Comparison of ENCODE assay signal across 8 cellular contexts in the genomic region with DNA sequence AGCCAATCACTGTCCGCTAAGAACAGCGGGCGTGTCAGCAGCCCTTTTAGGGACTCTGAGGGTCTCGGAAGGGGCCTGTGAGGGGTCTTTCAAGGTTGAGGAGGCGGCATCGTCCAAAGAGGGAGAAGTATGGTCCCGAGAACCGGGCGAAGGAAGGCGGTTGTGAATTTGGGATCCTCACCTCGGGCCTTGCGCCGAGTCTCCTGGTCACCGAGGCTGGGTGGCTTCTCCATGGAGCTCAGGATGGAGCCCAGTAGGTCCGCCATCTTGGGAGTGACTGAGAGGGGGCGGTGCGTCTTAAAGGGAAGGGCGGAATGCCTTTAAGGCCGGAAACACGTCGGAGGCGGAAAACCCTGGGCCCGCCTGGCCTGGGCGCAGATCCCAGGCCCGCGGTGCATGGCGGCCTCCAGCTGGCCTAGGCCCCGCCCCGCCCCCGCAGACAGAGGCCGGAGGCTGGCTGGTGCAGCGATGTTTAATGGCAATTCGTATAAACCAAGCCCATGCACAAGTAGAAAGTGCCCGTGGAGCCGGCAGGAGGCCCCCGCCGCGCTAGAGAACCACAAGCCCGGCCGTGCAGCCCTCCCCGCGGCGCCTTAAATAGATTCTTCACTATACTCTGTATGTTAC. TPM values are rescaled to one million over a fixed set of nuclear protein-coding genes. Genes with fewer than 3 reads are reported as not detected.
DNase-seq lines count a peak whose midpoint lies in the region; ATAC-seq, FAIRE-seq and TF ChIP-seq lines count a peak whose summit lies in the region.

Gene SPAG7, minus strand, starts transcription at position 279 of the 627 bp plus-strand sequence. Its CDS starts 13 bp downstream, at position 266.

- H3K9me3 ChIP-seq in adipocyte (ENCODE audit: control insufficient read depth, low read length): no peaks in the 10 kb centered on the region

- peak within 1 kb of the TSS; percentile 89 for H3K4me3 ChIP-seq in adipocyte (ENCODE audit: low read length)

- peaks cover 20% of the 10 kb centered on the region for H3K36me3 Mint-ChIP-seq in type B pancreatic cell

- intact Hi-C loops in cardiac septum (cut with DNase I): loop anchor here (1.0 to 5.0 kb wide), 4 partner anchors 19 to 95 kb away; partner anchors contain the start of genes CAMTA2, RNF167 and SLC25A11
- intact Hi-C loops in posterior cingulate gyrus (cut with DNase I): loop anchor here (1.0 to 10.0 kb wide), 4 partner anchors 19 to 63 kb away; partner anchors contain the start of genes CHRNE, INCA1, KIF1C and PFN1

- no peak within 1 kb of the TSS for H3K4me3 Mint-ChIP-seq in type B pancreatic cell

- peak; percentile 73 for ATAC-seq in HG02798 (IDR thresholded peaks at IDR 0.05; ENCODE audit: poor library complexity, unreplicated experiment)

- H3K4me1 Mint-ChIP-seq in type B pancreatic cell (ENCODE audit: unreplicated experiment): peaks cover 37% of the 10 kb centered on the region

- no peaks in the 10 kb centered on the region for H3K27me3 ChIP-seq in adipocyte (replicated peaks; ENCODE audit: control insufficient read depth, insufficient read depth, low read length)

- TF ChIP-seq POLR2A in GM12892 (IDR thresholded peaks at IDR 0.05; ENCODE audit: low read depth, low read length): peak; percentile 82

- H3K9me3 Mint-ChIP-seq in type B pancreatic cell: no peaks in the 10 kb centered on the region

- TF ChIP-seq CTCF in type B pancreatic cell (conservative IDR thresholded peaks at IDR 0.05): no peak

- peak; percentile 99 for FAIRE-seq in GM12892 (lab: Jason Lieb, UNC)

- H3K9ac ChIP-seq in adipocyte (ENCODE audit: low read length): peak within 1 kb of the TSS; percentile 100

- H3K36me3 ChIP-seq in adipocyte (ENCODE audit: control insufficient read depth, insufficient read depth, low read length, severe bottlenecking): peaks cover 21% of the 10 kb centered on the region

- peaks cover 38% of the 10 kb centered on the region for H3K4me1 ChIP-seq in adipocyte (ENCODE audit: control insufficient read depth, insufficient read depth, low read length)

- DNase-seq in GM12892 (ENCODE audit: insufficient read length) (peak; percentile 97), NCI-H1417 treated with DMSO at 0.1 percent for 48 hours (lab: John Stamatoyannopoulos, UW) (peak; percentile 65), T follicular helper cell (ENCODE audit: low read depth) (peak; percentile 88), adipocyte (ENCODE audit: low read depth) (peak; percentile 98), cardiac septum (ENCODE audit: low spot score) (peak; percentile 97), posterior cingulate gyrus (peak; percentile 91 to 99 (median 94)), type B pancreatic cell (ENCODE audit: extremely low spot score, unreplicated experiment) (peak; percentile 97)

- no peaks in the 10 kb centered on the region for H3K27me3 Mint-ChIP-seq in type B pancreatic cell

- no peak within 1 kb of the TSS for H3K27ac Mint-ChIP-seq in type B pancreatic cell

RNA-seq across cellular contexts. Expression of gene SPAG7, which starts in this region (rescaled TPM):
- 82.1 TPM for polyA plus RNA-seq in GM12892 (2012; ENCODE audit: missing spikeins)
- total RNA-seq in cardiac septum (104 TPM), type B pancreatic cell (ENCODE audit: low replicate concordance) (60.5 and 73.1 TPM in 2 replicates)

Comparison
In these comparisons a context has a peak if more than half of its experiments do, and no peak if none do; other contexts are left out.
1. Peak in every context shown above with its lines: DNase-seq, ATAC-seq and H3K4me3 ChIP-seq.